In the genomic region with DNA sequence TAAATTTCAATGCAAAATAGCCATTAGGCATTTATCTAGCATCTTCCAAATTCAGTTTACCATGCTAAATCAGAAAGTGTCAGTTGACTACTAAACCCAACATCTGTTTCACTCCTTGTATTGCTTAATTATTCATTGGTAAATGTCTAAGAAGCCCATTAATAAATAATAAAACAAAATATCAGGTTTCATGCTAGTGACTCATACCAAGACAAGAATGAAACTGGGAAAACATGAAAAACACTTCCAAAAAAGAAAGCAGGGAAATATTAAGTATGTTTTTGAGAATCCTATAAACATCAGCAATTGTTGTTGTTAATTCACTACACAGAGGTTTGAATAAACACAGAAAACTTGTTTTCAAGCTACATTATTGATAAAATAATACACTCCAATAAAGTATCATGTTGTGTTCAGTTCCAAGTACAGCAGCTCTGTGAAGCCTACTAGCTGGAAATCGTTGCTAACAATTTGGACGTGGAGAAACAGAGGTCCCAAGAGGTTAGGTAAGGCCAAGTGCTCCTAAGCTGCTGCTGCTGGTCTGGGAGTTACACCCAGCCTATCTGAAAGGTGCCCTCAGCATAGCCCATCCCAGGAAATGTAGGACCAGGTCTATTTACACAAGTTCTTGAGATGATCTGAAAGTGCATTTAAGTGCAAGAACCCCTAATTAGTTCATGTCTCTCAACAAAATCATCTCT, we compare ENCODE assay signal across 9 cellular contexts.
DNase-seq lines count a peak whose midpoint lies in the region; ATAC-seq, FAIRE-seq and TF ChIP-seq lines count a peak whose summit lies in the region.
"Had no signal": no experiment of that assay in that cellular context is flagged by ENCODE, and none has a peak within 500 bp of the region (broad histone marks: within the 10 kb centered on the region; RNA-seq: fewer than 3 reads in every experiment).

No MANE protein-coding gene starts in this region.

- H3K4me3 ChIP-seq in gastroesophageal sphincter (no peak overlapping the region), spleen (no peak overlapping the region)

- no peak for TF ChIP-seq EP300 in gastroesophageal sphincter (IDR thresholded peaks at IDR 0.05)

- ATAC-seq in gastroesophageal sphincter (peak; percentile 68), HG02763 (IDR thresholded peaks at IDR 0.05; ENCODE audit: unreplicated experiment) (no peak)
- ATAC-seq: activated CD8-positive, alpha-beta memory T cell treated with anti-CD3 and anti-CD28 coated beads, Interleukin-2, amount 10 ng/mL, durations not matched to agents 7 days and 5 days had no signal

- intact Hi-C loops in spleen (cut with DNase I; ENCODE audit: low total_unique reads) = no loop called here

- WGBS in gastroesophageal sphincter (ENCODE audit: low coverage in 1 of 2), 2 donors = 5 to 15% methylated on average over 2 of the region's 2 CpGs
- 38 to 67% (median 48%) methylated on average over 2 of the region's 2 CpGs for WGBS in spleen, 5 donors

- H3K9me3 ChIP-seq in gastroesophageal sphincter = no peaks in the 10 kb centered on the region
- H3K9me3 ChIP-seq in spleen = no peaks in the 10 kb centered on the region

- H3K27ac ChIP-seq in RWPE1 = peak overlapping the region; percentile 46; the same call in 1 of the 2 replicates
- H3K27ac ChIP-seq in gastroesophageal sphincter = peak overlapping the region in 3 of 4 donors; percentile 31 to 48 (median 33)
- peak overlapping the region in 5 of 8 donors; percentile 4 to 44 (median 21) for H3K27ac ChIP-seq in spleen

- no peak for TF ChIP-seq POLR2A in H54 (IDR thresholded peaks at IDR 0.05; ENCODE audit: low read depth, low read length)
- TF ChIP-seq POLR2A in gastroesophageal sphincter (IDR thresholded peaks at IDR 0.05) = no peak
- TF ChIP-seq POLR2A in spleen (IDR thresholded peaks at IDR 0.05) = no peak

- POLR2A ChIA-PET in RWPE1 (lab: Yijun Ruan, JAX; ENCODE audit: low non-redundant PET) = interaction anchor here (0.7 kb wide), 1 partner anchor 119 kb away, joined by 3 read pairs; no protein-coding TSS in a partner anchor

- FAIRE-seq in H54 (lab: Jason Lieb, UNC) = peak; percentile 23

- CTCF ChIA-PET in RWPE1 (lab: Yijun Ruan, JAX) = no interaction called here

- TF ChIP-seq CTCF in RWPE1 (conservative IDR thresholded peaks at IDR 0.05; ENCODE audit: low read depth) (no peak), gastroesophageal sphincter (IDR thresholded peaks at IDR 0.05) (no peak), spleen (IDR thresholded peaks at IDR 0.05 in 8 of 11, conservative IDR thresholded peaks at IDR 0.05 in 3 of 11) (no peak), GM20000 (IDR thresholded peaks at IDR 0.05; ENCODE audit: extremely low read depth, missing control alignments) (no peak)

- no peak for DNase-seq in H54 (ENCODE audit: insufficient read length, low spot score)
- DNase-seq in RWPE1 (ENCODE audit: low spot score) = peak; percentile 74
- DNase-seq in spleen = no peak
- no peak for DNase-seq in stimulated activated CD4-positive, alpha-beta T cell treated with anti-CD3 and anti-CD28 coated beads, Interleukin-4, amount 100 ng/mL, for 1 hour
- DNase-seq in NCI-H128 (lab: John Stamatoyannopoulos, UW; ENCODE audit: unreplicated experiment) = no peak
- no peak for DNase-seq in GM20000 (ENCODE audit: low spot score)
- DNase-seq: activated CD8-positive, alpha-beta memory T cell treated with anti-CD3 and anti-CD28 coated beads, Interleukin-2, amount 10 ng/mL, durations not matched to agents 7 days and 5 days had no signal

- H3K36me3 ChIP-seq in gastroesophageal sphincter (no peaks in the 10 kb centered on the region), spleen (no peaks in the 10 kb centered on the region)

- H3K4me1 ChIP-seq in gastroesophageal sphincter (peaks cover 8 to 87% (median 35%) of the 10 kb centered on the region in 3 donors), spleen (peaks cover 11 to 78% (median 36%) of the 10 kb centered on the region in 6 donors)

- no peaks in the 10 kb centered on the region for H3K27me3 ChIP-seq in gastroesophageal sphincter
- H3K27me3 ChIP-seq in spleen (replicated peaks in 1 of 7) = no peaks in the 10 kb centered on the region
